In the genomic region with DNA sequence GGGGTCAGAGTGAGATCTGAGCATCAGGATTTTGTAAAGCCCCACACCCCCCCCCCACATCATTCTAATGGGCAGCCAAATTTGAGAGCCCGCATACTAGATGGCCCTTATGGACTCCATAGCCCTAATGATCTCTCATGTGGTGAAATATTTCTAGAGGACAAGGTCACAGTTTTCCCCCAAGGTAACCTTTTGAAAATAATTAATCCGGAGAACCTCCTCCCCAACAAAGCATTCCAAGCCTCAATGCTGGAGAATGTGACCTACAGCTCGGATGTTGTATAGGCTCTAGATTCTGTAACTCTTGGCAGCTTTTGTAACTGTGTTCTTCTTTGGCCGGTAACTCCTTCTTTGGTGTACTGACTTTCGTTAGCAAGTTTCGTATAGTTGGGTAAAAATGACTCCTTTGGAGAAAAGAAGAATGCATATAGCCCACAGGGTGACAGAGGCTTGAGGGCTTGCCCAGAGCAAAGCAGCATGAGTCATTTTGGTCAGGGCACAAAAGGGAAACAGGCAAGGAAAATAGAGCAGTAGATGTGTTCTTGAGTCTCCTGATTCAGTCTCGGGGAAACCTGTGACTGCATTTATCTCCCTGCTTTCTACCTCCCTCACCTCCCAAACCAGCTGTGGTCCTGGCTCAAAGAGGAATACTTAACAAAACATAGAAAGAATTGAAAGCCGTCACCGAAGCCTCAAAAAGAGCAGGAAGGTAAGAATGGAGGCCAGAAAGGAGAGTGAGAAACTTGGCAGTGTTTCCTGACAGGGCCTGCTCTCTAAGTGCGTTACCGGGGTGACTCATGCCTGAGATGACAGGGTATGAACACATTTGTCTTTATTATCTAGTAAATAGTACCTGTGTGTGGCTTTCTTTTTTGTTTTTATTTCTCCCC, we compare ENCODE assay signal across 8 cellular contexts. TPM values are rescaled to one million over a fixed set of nuclear protein-coding genes. Genes with fewer than 3 reads are reported as not detected.
DNase-seq lines count a peak whose midpoint lies in the region; ATAC-seq and TF ChIP-seq lines count a peak whose summit lies in the region.

No MANE protein-coding gene starts in this region.

- peak overlapping the region; percentile 73 for H3K27ac ChIP-seq in rectal smooth muscle tissue (ENCODE audit: low read depth, low read length)
- H3K27ac ChIP-seq in thyroid gland = peak overlapping the region in 1 of 3 donors; percentile 18

- H3K36me3 ChIP-seq in rectal smooth muscle tissue (ENCODE audit: control insufficient read depth, insufficient read depth, low read length) (no peaks in the 10 kb centered on the region), thyroid gland (peaks cover 0 to 4% of the 10 kb centered on the region in 2 donors)

- TF ChIP-seq POLR2A in thyroid gland (IDR thresholded peaks at IDR 0.05) = no peak

- intact Hi-C loops in thyroid gland (cut with DNase I) = loop anchor here (10.0 kb wide), 1 partner anchor 201 kb away; no protein-coding TSS in a partner anchor

- 71 to 75% methylated on average over 11 of the region's 11 CpGs for WGBS in thyroid gland, 2 donors

- ATAC-seq in GM19025 (IDR thresholded peaks at IDR 0.05; ENCODE audit: low read depth, unreplicated experiment) = peak; percentile 57

- no peak overlapping the region for H3K4me3 ChIP-seq in rectal smooth muscle tissue (ENCODE audit: low read length)
- H3K4me3 ChIP-seq in thyroid gland (replicated peaks in 1 of 3) = no peak overlapping the region

- H3K4me1 ChIP-seq in rectal smooth muscle tissue (ENCODE audit: control insufficient read depth, insufficient read depth, low read length) (peaks cover 6% of the 10 kb centered on the region), thyroid gland (peaks cover 0 to 13% of the 10 kb centered on the region in 2 donors)

- H3K27me3 ChIP-seq in rectal smooth muscle tissue (ENCODE audit: control insufficient read depth, insufficient read depth, low read length) (no peaks in the 10 kb centered on the region), thyroid gland (no peaks in the 10 kb centered on the region)

- H3K9me3 ChIP-seq in thyroid gland = no peaks in the 10 kb centered on the region

- DNase-seq in AG08396 (ENCODE audit: low spot score) = peak; percentile 61
- DNase-seq in OCI-M1 (lab: John Stamatoyannopoulos, UW) = peak; percentile 4
- DNase-seq in central memory CD4-positive, alpha-beta T cell = peak; percentile 16
- DNase-seq in thyroid gland = no peak
- DNase-seq in epidermal melanocyte (ENCODE audit: insufficient read length, low spot score) = no peak
- DNase-seq in amygdala (lab: John Stamatoyannopoulos, UW) = no peak

- no peak for TF ChIP-seq CTCF in thyroid gland (IDR thresholded peaks at IDR 0.05)

- H3K9ac ChIP-seq in rectal smooth muscle tissue (ENCODE audit: low read length) = no peak overlapping the region

RNA-seq across cellular contexts. Expression of a gene that starts 6.5 kb away (rescaled TPM):
- total RNA-seq in thyroid gland = 10 to 100 TPM; 25.6 to 42.5 (median 35.8) TPM

Comparison
In these comparisons a context has a peak if more than half of its experiments do, and no peak if none do; other contexts are left out.
1. DNase-seq: peak in AG08396 (single experiment), OCI-M1 (single experiment) and central memory CD4-positive, alpha-beta T cell (single experiment); none in thyroid gland (0 of 2), epidermal melanocyte (single experiment) and amygdala (0 of 56).